Comparison of ENCODE assay signal across 15 cellular contexts in the genomic region with DNA sequence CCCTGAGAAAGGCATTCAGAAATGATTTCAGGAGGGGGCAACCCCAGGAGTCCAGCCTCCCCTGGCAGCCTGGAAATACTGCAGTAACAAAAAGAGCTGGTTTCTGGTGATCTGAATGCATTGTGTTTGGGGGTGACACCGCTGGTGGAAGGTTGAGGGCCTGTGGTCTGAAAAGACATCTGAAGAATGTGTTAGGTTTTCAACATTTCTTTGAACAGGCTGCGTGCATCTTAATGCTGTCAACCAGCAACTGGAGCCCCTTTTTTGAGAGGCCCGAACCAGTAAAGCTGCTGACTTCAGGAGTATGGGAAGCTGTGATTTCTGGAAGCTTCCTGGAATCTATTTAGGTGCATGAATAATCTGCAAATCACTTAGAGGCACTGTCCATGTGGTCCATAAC. TPM values are rescaled to one million over a fixed set of nuclear protein-coding genes. Genes with fewer than 3 reads are reported as not detected.
DNase-seq lines count a peak whose midpoint lies in the region; ATAC-seq and TF ChIP-seq lines count a peak whose summit lies in the region.
"Had no signal": no experiment of that assay in that cellular context is flagged by ENCODE, and none has a peak within 500 bp of the region (broad histone marks: within the 10 kb centered on the region; RNA-seq: fewer than 3 reads in every experiment).

No MANE protein-coding gene starts in this region.

- peak overlapping the region; percentile 28; the same call in 1 of the 2 replicates for H4K5ac ChIP-seq in IMR-90 (ENCODE audit: low read depth, low read length)

- H3K56ac ChIP-seq in IMR-90 (ENCODE audit: extremely low read depth, insufficient read depth, low read length), result no peak overlapping the region

- H3K27me3 Mint-ChIP-seq in mesothelial cell of epicardium (ENCODE audit: low read depth), result no peaks in the 10 kb centered on the region

- H4K91ac ChIP-seq in IMR-90 (ENCODE audit: insufficient read depth, low read depth, low read length), result peak overlapping the region; percentile 69

- H3K9me3 ChIP-seq in IMR-90 (ENCODE audit: control insufficient read depth, insufficient read depth, low read length) (no peaks in the 10 kb centered on the region), tibial artery (no peaks in the 10 kb centered on the region)
- H3K9me3 ChIP-seq: SJCRH30 had no signal

- CTCF ChIA-PET in IMR-90 (lab: Yijun Ruan, JAX), result interaction anchor here (0.9 to 1.6 kb wide), 2 partner anchors 214 to 293 kb away, joined by 3 to 8 read pairs; no protein-coding TSS in a partner anchor

- TF ChIP-seq POLR2A in IMR-90 (IDR thresholded peaks at IDR 0.05; ENCODE audit: low read depth, low read length), result no peak

- H3K27ac ChIP-seq in IMR-90 (ENCODE audit: insufficient read depth, low read length), result peak overlapping the region; percentile 62; the same call in 1 of the 2 replicates
- no peak overlapping the region for H3K27ac ChIP-seq in brain microvascular endothelial cell
- H3K27ac ChIP-seq in tibial artery, result peak overlapping the region; percentile 57 to 63
- H3K27ac ChIP-seq: SJCRH30 had no signal

- peaks cover 16% of the 10 kb centered on the region for H3K36me3 ChIP-seq in IMR-90 (ENCODE audit: control insufficient read depth, insufficient read depth, low read length)
- H3K36me3 ChIP-seq in brain microvascular endothelial cell (replicated peaks), result peaks cover 14% of the 10 kb centered on the region
- peaks cover 5 to 17% (median 12%) of the 10 kb centered on the region in 3 donors for H3K36me3 ChIP-seq in tibial artery

- H3K9me1 ChIP-seq in IMR-90 (ENCODE audit: insufficient read depth, low read length), result peaks cover 15% of the 10 kb centered on the region

- POLR2A ChIA-PET in IMR-90 (lab: Charles Lee; ENCODE audit: unreplicated experiment), result no interaction called here

- H2AK5ac ChIP-seq in IMR-90 (ENCODE audit: low read depth, low read length), result peak overlapping the region; percentile 67; the same call in 1 of the 2 replicates

- peak overlapping the region; percentile 74 for H3K18ac ChIP-seq in IMR-90 (ENCODE audit: low read depth, low read length)

- no peaks in the 10 kb centered on the region for H4K20me1 ChIP-seq in IMR-90 (ENCODE audit: insufficient read depth, low read length)

- WGBS in IMR-90 (ENCODE audit: extremely low coverage in 2 of 2, insufficient read length in 1 of 2), 2 experiments, result no CpG with 5 or more reads among the region's 3 CpGs

- H3K4me1 Mint-ChIP-seq in mesothelial cell of epicardium, result peaks cover 34% of the 10 kb centered on the region

- no peak for TF ChIP-seq RAD21 in IMR-90 (IDR thresholded peaks at IDR 0.05; ENCODE audit: low read length)

- peak; percentile 17 for DNase-seq in IMR-90
- DNase-seq in brain microvascular endothelial cell, result peak; percentile 21
- DNase-seq in mesothelial cell of epicardium (ENCODE audit: low spot score in 2 of 2, unreplicated experiment in 2 of 2), result no peak
- no peak for DNase-seq in tibial artery
- DNase-seq in NCI-H345 (lab: John Stamatoyannopoulos, UW), result no peak
- DNase-seq in SKM-1 (lab: John Stamatoyannopoulos, UW; ENCODE audit: unreplicated experiment), result no peak
- no peak for DNase-seq in mesenteric fat pad (ENCODE audit: low spot score)
- DNase-seq: COR-L47, HCEC 1CT, KBM-7, NCI-H1436, NCI-H2029 treated with DMSO at 0.1 percent for 48 hours, NCI-H510A, NCI-H774, SJCRH30 had no signal

- H2AFZ ChIP-seq in IMR-90 (replicated peaks; ENCODE audit: low read length, poor library complexity), result no peak overlapping the region

- H2BK5ac ChIP-seq in IMR-90 (ENCODE audit: low read depth, low read length, poor library complexity, severe bottlenecking), result peak overlapping the region; percentile 25

- peak overlapping the region; percentile 33 for H3K27ac Mint-ChIP-seq in mesothelial cell of epicardium

- no peaks in the 10 kb centered on the region for H3K9me3 Mint-ChIP-seq in mesothelial cell of epicardium

- 0 out of 2 replicates have a peak overlapping the region, but pooled peaks have one; percentile 11 for H3K23ac ChIP-seq in IMR-90 (ENCODE audit: low read depth, low read length)

- H2AK9ac ChIP-seq in IMR-90 (replicated peaks; ENCODE audit: low read depth, low read length, poor library complexity), result no peak overlapping the region

- H3K4me2 ChIP-seq in IMR-90 (ENCODE audit: low read depth, low read length), result no peak overlapping the region

- H3K14ac ChIP-seq in IMR-90 (replicated peaks; ENCODE audit: low read depth, low read length), result peak overlapping the region; percentile 29; the same call in 1 of the 2 replicates

- dilution Hi-C loops in IMR-90 (cut with HindIII; ENCODE audit: low sequenced_read_pairs, unreplicated experiment), result no loop called here

- BruUV-seq in IMR-90 (replicated peaks; lab: Mats Ljungman, UMichigan), result no TSS peak

- intact Hi-C loops in IMR-90 (cut with micrococcal nuclease), result no loop called here
- intact Hi-C loops in tibial artery (cut with DNase I; ENCODE audit: low total_unique reads), result loop anchor here (10.0 kb wide), 1 partner anchor 254 kb away; a partner anchor contains a TSS

- in situ Hi-C loops in IMR-90 (cut with MboI; ENCODE audit: low sequenced_read_pairs) (no loop called here), brain microvascular endothelial cell (cut with HindIII; ENCODE audit: low pct_ligation_motif_present, low sequenced_read_pairs) (no loop called here)

- H3K4me3 Mint-ChIP-seq in mesothelial cell of epicardium, result no peak overlapping the region

- H3K4ac ChIP-seq in IMR-90 (ENCODE audit: low read depth, low read length), result peak overlapping the region; percentile 11; the same call in 1 of the 2 replicates

- H3K27me3 ChIP-seq in IMR-90 (ENCODE audit: control insufficient read depth, insufficient read depth, low read length), result no peaks in the 10 kb centered on the region
- H3K27me3 ChIP-seq in brain microvascular endothelial cell (replicated peaks), result no peaks in the 10 kb centered on the region
- H3K27me3 ChIP-seq in tibial artery, result no peaks in the 10 kb centered on the region
- H3K27me3 ChIP-seq: SJCRH30 had no signal

- peaks cover 8% of the 10 kb centered on the region for H3K36me3 Mint-ChIP-seq in mesothelial cell of epicardium

- H3K4me3 ChIP-seq in IMR-90 (ENCODE audit: insufficient read depth, low read depth, low read length), result no peak overlapping the region
- H3K4me3 ChIP-seq in brain microvascular endothelial cell (ENCODE audit: low read depth, low read length), result no peak overlapping the region
- H3K4me3 ChIP-seq in tibial artery, result no peak overlapping the region
- H3K4me3 ChIP-seq: SJCRH30 had no signal

- no peak overlapping the region for H3K9ac ChIP-seq in IMR-90 (ENCODE audit: low read depth, low read length)

- peak overlapping the region; percentile 58; the same call in 1 of the 2 replicates for H2BK20ac ChIP-seq in IMR-90 (ENCODE audit: low read depth, low read length)

- H4K8ac ChIP-seq in IMR-90 (ENCODE audit: low read depth in 2 of 2, low read length in 2 of 2), result peak overlapping the region; percentile 18 to 25; a peak in 1 of 4 replicates

- no peaks in the 10 kb centered on the region for H3K79me1 ChIP-seq in IMR-90 (ENCODE audit: low read depth in 1 of 2, low read length in 2 of 2)

- ATAC-seq in IMR-90 (ENCODE audit: low read depth), result no peak; the same call in 1 of the 2 replicates

- peak overlapping the region; percentile 59; the same call in 1 of the 2 replicates for H2BK120ac ChIP-seq in IMR-90 (ENCODE audit: low read depth, low read length)

- TF ChIP-seq CTCF in IMR-90 (conservative IDR thresholded peaks at IDR 0.05; ENCODE audit: low read depth, low read length) (no peak), brain microvascular endothelial cell (IDR thresholded peaks at IDR 0.05; ENCODE audit: low read depth, low read length, missing control alignments) (no peak), mesothelial cell of epicardium (IDR thresholded peaks at IDR 0.05; ENCODE audit: unreplicated experiment) (no peak), tibial artery (IDR thresholded peaks at IDR 0.05) (no peak)

- 0 out of 3 replicates have a peak overlapping the region, but pooled peaks have one; percentile 9 for H2BK15ac ChIP-seq in IMR-90 (ENCODE audit: low read depth, low read length)

- H3K4me1 ChIP-seq in IMR-90 (ENCODE audit: control insufficient read depth, insufficient read depth, low read length) (peaks cover 19% of the 10 kb centered on the region), tibial artery (peaks cover 0 to 25% (median 9%) of the 10 kb centered on the region in 4 donors)

TF ChIP-seq in IMR-90, 13 proteins besides CTCF, POLR2A, EP300 and RAD21 (continues in another document):
- no peak for TF ChIP-seq SMC3 (IDR thresholded peaks at IDR 0.05; ENCODE audit: low read depth, low read length)
- no peak for TF ChIP-seq CHD1 (IDR thresholded peaks at IDR 0.05; ENCODE audit: low read depth, low read length)
- TF ChIP-seq MAFK (IDR thresholded peaks at IDR 0.05; ENCODE audit: low read depth, low read length), result no peak
- no peak for TF ChIP-seq MAZ (IDR thresholded peaks at IDR 0.05; ENCODE audit: borderline replicate concordance, low read depth, low read length)
- TF ChIP-seq, protein P1, sequence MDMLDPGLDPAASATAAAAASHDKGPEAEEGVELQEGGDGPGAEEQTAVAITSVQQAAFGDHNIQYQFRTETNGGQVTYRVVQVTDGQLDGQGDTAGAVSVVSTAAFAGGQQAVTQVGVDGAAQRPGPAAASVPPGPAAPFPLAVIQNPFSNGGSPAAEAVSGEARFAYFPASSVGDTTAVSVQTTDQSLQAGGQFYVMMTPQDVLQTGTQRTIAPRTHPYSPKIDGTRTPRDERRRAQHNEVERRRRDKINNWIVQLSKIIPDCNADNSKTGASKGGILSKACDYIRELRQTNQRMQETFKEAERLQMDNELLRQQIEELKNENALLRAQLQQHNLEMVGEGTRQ (IDR thresholded peaks at IDR 0.05; ENCODE audit: low read depth, low read length), result no peak
- TF ChIP-seq BHLHE40 (IDR thresholded peaks at IDR 0.05; ENCODE audit: low read depth, low read length), result no peak
- TF ChIP-seq MXI1 (IDR thresholded peaks at IDR 0.05; ENCODE audit: borderline replicate concordance, low read depth, low read length), result no peak
- TF ChIP-seq FOS (IDR thresholded peaks at IDR 0.05; ENCODE audit: low read depth, low read length), result no peak
- TF ChIP-seq RCOR1 (IDR thresholded peaks at IDR 0.05; ENCODE audit: insufficient replicate concordance, low read length), result no peak
- no peak for TF ChIP-seq NFE2L2 (IDR thresholded peaks at IDR 0.05; ENCODE audit: low read depth, low read length)

RNA-seq across cellular contexts. Expression of a gene that starts 17.1 kb away (rescaled TPM):
- total RNA-seq in IMR-90 (2012; rRNA removed), result 154 and 237 TPM in 2 replicates
- polyA plus RNA-seq in IMR-90 (2012; rRNA removed), result 220 and 250 TPM in 2 replicates
- 150 and 346 TPM in 2 replicates for polyA plus RNA-seq in IMR-90 (2012; cell fraction: cytosol; rRNA removed)
- polyA plus RNA-seq in IMR-90 (2012; cell fraction: nucleus; rRNA removed; ENCODE audit: low replicate concordance), result 33.0 and 110 TPM in 2 replicates
- total RNA-seq in mesothelial cell of epicardium, result 156 to 159 TPM (median 158 TPM) in 3 replicates
- 171 TPM for total RNA-seq in mesenteric fat pad

Comparison
In these comparisons a context has a peak if more than half of its experiments do, and no peak if none do; other contexts are left out.
1. DNase-seq: peak in IMR-90 (single experiment) and brain microvascular endothelial cell (single experiment); none in mesothelial cell of epicardium (0 of 2), tibial artery (0 of 2), NCI-H345 (single experiment), SKM-1 (single experiment) and mesenteric fat pad (single experiment).